Comparison of ENCODE assay signal across 1 cellular context in the genomic region with DNA sequence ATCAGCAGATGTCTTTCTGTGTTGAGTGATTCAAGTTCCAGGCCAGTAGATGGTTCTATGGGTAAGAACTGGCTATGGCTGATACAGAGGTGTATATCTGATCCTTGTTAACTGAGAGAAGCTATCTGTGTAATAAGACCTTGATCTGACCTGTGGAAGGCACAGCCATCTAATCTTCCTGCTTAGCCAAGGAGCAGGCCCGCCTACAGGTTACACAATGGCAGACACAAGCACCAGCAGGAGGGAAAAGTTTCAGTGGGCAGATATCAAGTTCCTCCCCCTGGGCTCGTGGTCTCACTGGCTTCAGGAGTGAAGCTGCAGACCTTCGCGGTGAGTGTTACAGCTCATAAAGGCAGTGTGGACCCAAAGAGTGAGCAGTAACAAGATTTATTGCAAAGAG. TPM values are rescaled to one million over a fixed set of nuclear protein-coding genes. Genes with fewer than 3 reads are reported as not detected.
"Had no signal": no experiment of that assay in that cellular context is flagged by ENCODE, and none has a peak within 500 bp of the region (broad histone marks: within the 10 kb centered on the region; RNA-seq: fewer than 3 reads in every experiment).

No MANE protein-coding gene starts in this region.

RNA-seq across cellular contexts. Expression of gene AKR1C2, which starts 27.9 kb away (rescaled TPM):
- total RNA-seq: naive thymus-derived CD8-positive, alpha-beta T cell had no signal
- polyA plus RNA-seq: naive thymus-derived CD8-positive, alpha-beta T cell had no signal
